Comparison of ENCODE assay signal across 22 cellular contexts in genomic region chr12:62781136-62781880, GRCh38.
"Had no signal": no experiment of that assay in that cellular context is flagged by ENCODE, and none has a peak within 500 bp of the region (broad histone marks: within the 10 kb centered on the region; RNA-seq: fewer than 3 reads in every experiment).

No MANE protein-coding gene starts in this region.

- H3K4me1 Mint-ChIP-seq: activated B cell treated with CpG ODN at 0.5 μM for 24 hours; activated T-helper 17 cell treated with anti-CD3 and anti-CD28 coated beads, Interleukin-2, amount 50 U/mL, for 72 hours had no signal

- H3K27me3 Mint-ChIP-seq: activated CD4-positive, alpha-beta memory T cell treated with anti-CD3 and anti-CD28 coated beads, Interleukin-2, amount 10 ng/mL, durations not matched to agents 7 days and 5 days; activated CD4-positive, alpha-beta T cell treated with anti-CD3 and anti-CD28 coated beads for 36 hours; activated T-helper 17 cell treated with anti-CD3 and anti-CD28 coated beads, Interleukin-2, amount 50 U/mL, for 72 hours had no signal

- DNase-seq: activated B cell treated with CpG ODN at 0.5 μM for 24 hours; activated CD4-positive, alpha-beta memory T cell treated with anti-CD3 and anti-CD28 coated beads, Interleukin-2, amount 10 ng/mL, durations not matched to agents 7 days and 5 days; activated CD4-positive, alpha-beta T cell treated with anti-CD3 and anti-CD28 coated beads for 36 hours; activated CD4-positive, alpha-beta T cell treated with anti-CD3 and anti-CD28 coated beads, Interleukin-2, amount 50 U/mL, for 1 hour; activated gamma-delta T cell treated with Interleukin-2 at 50 U/mL for 16 hours; activated naive CD4-positive, alpha-beta T cell treated with anti-CD3 and anti-CD28 coated beads, Interleukin-2, amount 10 ng/mL, durations not matched to agents 7 days and 5 days; activated naive CD8-positive, alpha-beta T cell treated with anti-CD3 and anti-CD28 coated beads for 36 hours; activated T-cell treated with anti-CD3 and anti-CD28 coated beads for 4 hours; activated T-cell treated with anti-CD3 and anti-CD28 coated beads, Interleukin-2, amount 50 U/mL, for 48 hours; anterior cingulate cortex; cerebellar nuclear complex; NCI-H1048; NCI-H146; NCI-H187 treated with DMSO at 0.1 percent for 48 hours; NCI-H2171 treated with DMSO at 0.1 percent for 48 hours; NCI-H226; NCI-H526; NCI-H82; SIG-M5; T-helper 17 cell; T-helper 9 cell had no signal

- H3K27ac Mint-ChIP-seq: activated B cell treated with CpG ODN at 0.5 μM for 24 hours; activated CD4-positive, alpha-beta memory T cell treated with anti-CD3 and anti-CD28 coated beads, Interleukin-2, amount 10 ng/mL, durations not matched to agents 7 days and 5 days; activated CD4-positive, alpha-beta T cell treated with anti-CD3 and anti-CD28 coated beads for 36 hours; activated naive CD4-positive, alpha-beta T cell treated with anti-CD3 and anti-CD28 coated beads, Interleukin-2, amount 10 ng/mL, durations not matched to agents 7 days and 5 days; activated naive CD8-positive, alpha-beta T cell treated with anti-CD3 and anti-CD28 coated beads for 36 hours; activated T-helper 17 cell treated with anti-CD3 and anti-CD28 coated beads, Interleukin-2, amount 50 U/mL, for 72 hours; T-helper 17 cell had no signal

- ATAC-seq: activated CD4-positive, alpha-beta T cell treated with anti-CD3 and anti-CD28 coated beads for 36 hours; activated T-helper 17 cell treated with anti-CD3 and anti-CD28 coated beads, Interleukin-2, amount 50 U/mL, for 72 hours; T-helper 17 cell had no signal

- H3K4me3 Mint-ChIP-seq: activated B cell treated with CpG ODN at 0.5 μM for 24 hours; activated CD4-positive, alpha-beta memory T cell treated with anti-CD3 and anti-CD28 coated beads, Interleukin-2, amount 10 ng/mL, durations not matched to agents 7 days and 5 days; activated CD4-positive, alpha-beta T cell treated with anti-CD3 and anti-CD28 coated beads for 36 hours; activated naive CD4-positive, alpha-beta T cell treated with anti-CD3 and anti-CD28 coated beads, Interleukin-2, amount 10 ng/mL, durations not matched to agents 7 days and 5 days; activated naive CD8-positive, alpha-beta T cell treated with anti-CD3 and anti-CD28 coated beads for 36 hours; activated T-helper 17 cell treated with anti-CD3 and anti-CD28 coated beads, Interleukin-2, amount 50 U/mL, for 72 hours; T-helper 17 cell had no signal

- H3K9me3 Mint-ChIP-seq: activated B cell treated with CpG ODN at 0.5 μM for 24 hours; activated CD4-positive, alpha-beta memory T cell treated with anti-CD3 and anti-CD28 coated beads, Interleukin-2, amount 10 ng/mL, durations not matched to agents 7 days and 5 days; activated naive CD4-positive, alpha-beta T cell treated with anti-CD3 and anti-CD28 coated beads, Interleukin-2, amount 10 ng/mL, durations not matched to agents 7 days and 5 days; activated naive CD8-positive, alpha-beta T cell treated with anti-CD3 and anti-CD28 coated beads for 36 hours; activated T-helper 17 cell treated with anti-CD3 and anti-CD28 coated beads, Interleukin-2, amount 50 U/mL, for 72 hours had no signal

- H3K36me3 Mint-ChIP-seq: activated naive CD4-positive, alpha-beta T cell treated with anti-CD3 and anti-CD28 coated beads, Interleukin-2, amount 10 ng/mL, durations not matched to agents 7 days and 5 days; activated naive CD8-positive, alpha-beta T cell treated with anti-CD3 and anti-CD28 coated beads for 36 hours had no signal
